11 cellular contexts compared by ENCODE assay signal in genomic region chr11:63829823-63830489, GRCh38. TPM values are rescaled to one million over a fixed set of nuclear protein-coding genes. Genes with fewer than 3 reads are reported as not detected.
DNase-seq lines count a peak whose midpoint lies in the region; ATAC-seq and TF ChIP-seq lines count a peak whose summit lies in the region.
"Had no signal": no experiment of that assay in that cellular context is flagged by ENCODE, and none has a peak within 500 bp of the region (broad histone marks: within the 10 kb centered on the region; RNA-seq: fewer than 3 reads in every experiment).

No MANE protein-coding gene starts in this region.

- H3K27ac Mint-ChIP-seq in activated naive CD8-positive, alpha-beta T cell treated with anti-CD3 and anti-CD28 coated beads, Interleukin-2, amount 10 ng/mL, durations not matched to agents 7 days and 5 days = no peak overlapping the region
- H3K27ac Mint-ChIP-seq in activated naive CD8-positive, alpha-beta T cell treated with anti-CD3 and anti-CD28 coated beads for 36 hours = no peak overlapping the region
- peak overlapping the region; percentile 35 for H3K27ac Mint-ChIP-seq in type B pancreatic cell
- H3K27ac Mint-ChIP-seq: activated naive CD8-positive, alpha-beta T cell had no signal

- no peak overlapping the region for H3K4me3 ChIP-seq in fibroblast of villous mesenchyme (ENCODE audit: low read depth, low read length)
- H3K4me3 ChIP-seq: transverse colon had no signal

- no peaks in the 10 kb centered on the region for H3K9me3 Mint-ChIP-seq in activated naive CD8-positive, alpha-beta T cell treated with anti-CD3 and anti-CD28 coated beads, Interleukin-2, amount 10 ng/mL, durations not matched to agents 7 days and 5 days
- H3K9me3 Mint-ChIP-seq in activated naive CD8-positive, alpha-beta T cell treated with anti-CD3 and anti-CD28 coated beads for 36 hours = no peaks in the 10 kb centered on the region
- no peaks in the 10 kb centered on the region for H3K9me3 Mint-ChIP-seq in type B pancreatic cell

- TF ChIP-seq CTCF in fibroblast of villous mesenchyme (IDR thresholded peaks at IDR 0.05; ENCODE audit: insufficient read depth, low read depth, low read length) (peak; percentile 52), type B pancreatic cell (conservative IDR thresholded peaks at IDR 0.05) (peak; percentile 53)

- H3K4me1 Mint-ChIP-seq in activated naive CD8-positive, alpha-beta T cell treated with anti-CD3 and anti-CD28 coated beads, Interleukin-2, amount 10 ng/mL, durations not matched to agents 7 days and 5 days = peaks cover 14% of the 10 kb centered on the region
- no peaks in the 10 kb centered on the region for H3K4me1 Mint-ChIP-seq in activated naive CD8-positive, alpha-beta T cell treated with anti-CD3 and anti-CD28 coated beads for 36 hours
- peaks cover 5% of the 10 kb centered on the region for H3K4me1 Mint-ChIP-seq in type B pancreatic cell (ENCODE audit: unreplicated experiment)

- no peak for DNase-seq in activated naive CD8-positive, alpha-beta T cell treated with anti-CD3 and anti-CD28 coated beads, Interleukin-2, amount 10 ng/mL, durations not matched to agents 7 days and 5 days
- no peak for DNase-seq in activated naive CD8-positive, alpha-beta T cell treated with anti-CD3 and anti-CD28 coated beads for 36 hours
- peak; percentile 49 for DNase-seq in OCI-M1 (lab: John Stamatoyannopoulos, UW)
- peak; percentile 38 for DNase-seq in fibroblast of villous mesenchyme (ENCODE audit: low read depth)
- DNase-seq in type B pancreatic cell (ENCODE audit: extremely low spot score, unreplicated experiment) = no peak
- DNase-seq in T-helper 1 cell = no peak
- DNase-seq: NCI-H1417 treated with DMSO at 0.1 percent for 48 hours, transverse colon had no signal

- H3K27me3 Mint-ChIP-seq in activated naive CD8-positive, alpha-beta T cell treated with anti-CD3 and anti-CD28 coated beads, Interleukin-2, amount 10 ng/mL, durations not matched to agents 7 days and 5 days = no peaks in the 10 kb centered on the region
- H3K27me3 Mint-ChIP-seq in activated naive CD8-positive, alpha-beta T cell treated with anti-CD3 and anti-CD28 coated beads for 36 hours = no peaks in the 10 kb centered on the region
- no peaks in the 10 kb centered on the region for H3K27me3 Mint-ChIP-seq in type B pancreatic cell
- H3K27me3 Mint-ChIP-seq: activated naive CD8-positive, alpha-beta T cell had no signal

- H3K4me3 Mint-ChIP-seq in activated naive CD8-positive, alpha-beta T cell treated with anti-CD3 and anti-CD28 coated beads, Interleukin-2, amount 10 ng/mL, durations not matched to agents 7 days and 5 days = no peak overlapping the region
- H3K4me3 Mint-ChIP-seq in activated naive CD8-positive, alpha-beta T cell treated with anti-CD3 and anti-CD28 coated beads for 36 hours = no peak overlapping the region
- H3K4me3 Mint-ChIP-seq in type B pancreatic cell = no peak overlapping the region
- H3K4me3 Mint-ChIP-seq: activated naive CD8-positive, alpha-beta T cell had no signal

- peak; percentile 41 for ATAC-seq in activated naive CD8-positive, alpha-beta T cell treated with anti-CD3 and anti-CD28 coated beads, Interleukin-2, amount 10 ng/mL, durations not matched to agents 7 days and 5 days (ENCODE audit: low read depth)
- no peak for ATAC-seq in GM19351 (IDR thresholded peaks at IDR 0.05; ENCODE audit: unreplicated experiment)
- no peak for ATAC-seq in HG03196 (IDR thresholded peaks at IDR 0.05; ENCODE audit: unreplicated experiment)

- POLR2A ChIA-PET in activated naive CD8-positive, alpha-beta T cell treated with anti-CD3 and anti-CD28 coated beads, Interleukin-2, amount 10 ng/mL, durations not matched to agents 7 days and 5 days (lab: Charles Lee) = no interaction called here

- peaks cover 4% of the 10 kb centered on the region for H3K36me3 Mint-ChIP-seq in activated naive CD8-positive, alpha-beta T cell treated with anti-CD3 and anti-CD28 coated beads, Interleukin-2, amount 10 ng/mL, durations not matched to agents 7 days and 5 days
- H3K36me3 Mint-ChIP-seq in activated naive CD8-positive, alpha-beta T cell treated with anti-CD3 and anti-CD28 coated beads for 36 hours = peaks cover 2% of the 10 kb centered on the region
- H3K36me3 Mint-ChIP-seq in type B pancreatic cell = peaks cover 9% of the 10 kb centered on the region
- H3K36me3 Mint-ChIP-seq: activated naive CD8-positive, alpha-beta T cell had no signal

RNA-seq across cellular contexts. Expression of gene MARK2, which starts 9.0 kb away (rescaled TPM):
- total RNA-seq in activated naive CD8-positive, alpha-beta T cell treated with anti-CD3 and anti-CD28 coated beads, Interleukin-2, amount 10 ng/mL, durations not matched to agents 7 days and 5 days = 10 to 100 TPM; 60.6 to 62.3 TPM
- 10 to 100 TPM; 27.7 to 29.0 TPM for total RNA-seq in activated naive CD8-positive, alpha-beta T cell treated with anti-CD3 and anti-CD28 coated beads for 36 hours
- total RNA-seq in fibroblast of villous mesenchyme (14.5 and 16.4 TPM in 2 replicates), type B pancreatic cell (ENCODE audit: low replicate concordance) (52.8 and 73.5 TPM in 2 replicates)

RNA-seq across cellular contexts. Expression of gene SPINDOC, which starts 16.7 kb away (rescaled TPM):
- total RNA-seq in activated naive CD8-positive, alpha-beta T cell treated with anti-CD3 and anti-CD28 coated beads, Interleukin-2, amount 10 ng/mL, durations not matched to agents 7 days and 5 days = 10 to 100 TPM; 35.1 to 35.2 TPM
- 10 to 100 TPM; 29.3 to 29.5 TPM for total RNA-seq in activated naive CD8-positive, alpha-beta T cell treated with anti-CD3 and anti-CD28 coated beads for 36 hours
- total RNA-seq in fibroblast of villous mesenchyme (24.2 and 25.4 TPM in 2 replicates), type B pancreatic cell (ENCODE audit: low replicate concordance) (33.7 and 61.6 TPM in 2 replicates)

Comparison
In these comparisons a context has a peak if more than half of its experiments do, and no peak if none do; other contexts are left out.
1. DNase-seq: peak in OCI-M1 (single experiment) and fibroblast of villous mesenchyme (single experiment); none in activated naive CD8-positive, alpha-beta T cell treated with anti-CD3 and anti-CD28 coated beads, Interleukin-2, amount 10 ng/mL, durations not matched to agents 7 days and 5 days (single experiment), activated naive CD8-positive, alpha-beta T cell treated with anti-CD3 and anti-CD28 coated beads for 36 hours (single experiment), type B pancreatic cell (single experiment) and T-helper 1 cell (0 of 5).